Comparison of ENCODE assay signal across 1 cellular context in genomic region chr3:65334045-65334665, GRCh38.
TF ChIP-seq lines count a peak whose summit lies in the region.

No MANE protein-coding gene starts in this region.

TF ChIP-seq in IMR-90, 13 proteins besides CTCF, POLR2A, EP300 and RAD21:
- TF ChIP-seq, protein P1, sequence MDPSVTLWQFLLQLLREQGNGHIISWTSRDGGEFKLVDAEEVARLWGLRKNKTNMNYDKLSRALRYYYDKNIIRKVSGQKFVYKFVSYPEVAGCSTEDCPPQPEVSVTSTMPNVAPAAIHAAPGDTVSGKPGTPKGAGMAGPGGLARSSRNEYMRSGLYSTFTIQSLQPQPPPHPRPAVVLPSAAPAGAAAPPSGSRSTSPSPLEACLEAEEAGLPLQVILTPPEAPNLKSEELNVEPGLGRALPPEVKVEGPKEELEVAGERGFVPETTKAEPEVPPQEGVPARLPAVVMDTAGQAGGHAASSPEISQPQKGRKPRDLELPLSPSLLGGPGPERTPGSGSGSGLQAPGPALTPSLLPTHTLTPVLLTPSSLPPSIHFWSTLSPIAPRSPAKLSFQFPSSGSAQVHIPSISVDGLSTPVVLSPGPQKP (IDR thresholded peaks at IDR 0.05; ENCODE audit: borderline replicate concordance, low read depth, low read length) = no peak
- TF ChIP-seq MXI1 (IDR thresholded peaks at IDR 0.05; ENCODE audit: borderline replicate concordance, low read depth, low read length) (no peak), FOS (IDR thresholded peaks at IDR 0.05; ENCODE audit: low read depth, low read length) (no peak), SMC3 (IDR thresholded peaks at IDR 0.05; ENCODE audit: low read depth, low read length) (0 out of 2 replicates have a peak, but pooled peaks have one; percentile 21), MAFK (IDR thresholded peaks at IDR 0.05; ENCODE audit: low read depth, low read length) (no peak), CEBPB (IDR thresholded peaks at IDR 0.05; ENCODE audit: low read depth, low read length) (no peak), RCOR1 (IDR thresholded peaks at IDR 0.05; ENCODE audit: insufficient replicate concordance, low read length) (no peak), BHLHE40 (IDR thresholded peaks at IDR 0.05; ENCODE audit: low read depth, low read length) (no peak)
